8 cellular contexts compared by ENCODE assay signal in the genomic region with DNA sequence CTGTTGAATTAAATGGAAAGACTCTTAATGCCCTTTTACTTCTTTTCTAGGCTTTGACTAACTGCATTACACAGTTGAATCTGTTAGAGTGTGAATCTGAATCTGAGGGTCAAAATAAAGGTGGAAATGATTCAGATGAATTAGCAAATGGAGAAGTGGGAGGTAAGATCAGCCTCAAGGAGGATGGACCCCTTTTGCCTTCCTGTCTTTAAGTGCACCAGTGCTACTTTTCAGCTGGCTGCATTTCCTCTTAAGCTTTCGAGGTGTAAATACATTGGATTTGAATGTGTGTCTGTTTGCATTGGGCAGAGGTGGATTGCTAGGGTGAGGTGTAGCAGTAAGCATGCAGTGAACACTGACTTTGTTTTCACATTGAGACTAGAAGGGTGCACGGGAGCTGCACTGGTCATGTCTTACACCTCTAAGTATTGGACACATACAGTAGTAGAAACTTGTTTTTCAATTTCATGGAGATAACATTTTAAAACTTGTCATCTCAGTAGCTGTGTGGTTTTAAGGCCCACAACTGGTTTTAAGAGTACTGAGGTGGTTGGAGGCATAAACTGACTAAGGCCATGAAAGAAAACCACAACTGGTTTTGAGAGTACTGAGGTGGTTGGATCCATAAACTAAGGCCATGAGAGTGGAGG. TPM values are rescaled to one million over a fixed set of nuclear protein-coding genes. Genes with fewer than 3 reads are reported as not detected.
A peak's percentile ranks its signal among the peaks of the same experiment; 100 is the strongest.
DNase-seq lines count a peak whose midpoint lies in the region; ATAC-seq lines count a peak whose summit lies in the region.

No MANE protein-coding gene starts in this region.

- H3K36me3 Mint-ChIP-seq in activated CD8-positive, alpha-beta memory T cell treated with anti-CD3 and anti-CD28 coated beads, Interleukin-2, amount 10 ng/mL, durations not matched to agents 7 days and 5 days = peaks cover 81% of the 10 kb centered on the region
- H3K36me3 Mint-ChIP-seq in natural killer cell treated with Interleukin-12 subunit alpha and Interleukin-12 subunit beta and Interleukin-15 and Interleukin-18, amount 100 ng/mL, for 72 hours = peaks cover 56% of the 10 kb centered on the region

- H3K4me1 Mint-ChIP-seq in activated CD8-positive, alpha-beta memory T cell treated with anti-CD3 and anti-CD28 coated beads, Interleukin-2, amount 10 ng/mL, durations not matched to agents 7 days and 5 days = peaks cover 49% of the 10 kb centered on the region
- peaks cover 35 to 55% of the 10 kb centered on the region in 2 donors for H3K4me1 Mint-ChIP-seq in natural killer cell treated with Interleukin-12 subunit alpha and Interleukin-12 subunit beta and Interleukin-15 and Interleukin-18, amount 100 ng/mL, for 72 hours (ENCODE audit: low read depth in 2 of 2)

- CTCF ChIA-PET in activated CD8-positive, alpha-beta memory T cell treated with anti-CD3 and anti-CD28 coated beads, Interleukin-2, amount 10 ng/mL, durations not matched to agents 7 days and 5 days (lab: Charles Lee) = interaction anchor here (1.4 to 3.1 kb wide), 5 partner anchors 9 to 60 kb away, joined by 3 to 22 read pairs (median 5); partner anchors contain the start of genes AIDA and BROX

- peak; percentile 74 for ATAC-seq in activated CD8-positive, alpha-beta memory T cell treated with anti-CD3 and anti-CD28 coated beads, Interleukin-2, amount 10 ng/mL, durations not matched to agents 7 days and 5 days
- peak; percentile 60 for ATAC-seq in HG02623 (IDR thresholded peaks at IDR 0.05; ENCODE audit: unreplicated experiment)
- ATAC-seq in natural killer cell treated with Interleukin-12 subunit alpha and Interleukin-12 subunit beta and Interleukin-15 and Interleukin-18, amount 100 ng/mL, for 72 hours = peak; percentile 81 to 91

- peak; percentile 74 for DNase-seq in activated CD8-positive, alpha-beta memory T cell treated with anti-CD3 and anti-CD28 coated beads, Interleukin-2, amount 10 ng/mL, durations not matched to agents 7 days and 5 days
- no peak for DNase-seq in activated CD8-positive, alpha-beta memory T cell treated with anti-CD3 and anti-CD28 coated beads, Interleukin-2, amount 50 U/mL, for 4 hours
- DNase-seq in KBM-7 = peak; percentile 17
- no peak for DNase-seq in natural killer cell treated with Interleukin-12 subunit alpha and Interleukin-12 subunit beta and Interleukin-15 and Interleukin-18, amount 100 ng/mL, for 72 hours (ENCODE audit: low spot score)
- no peak for DNase-seq in cerebellar nuclear complex (lab: John Stamatoyannopoulos, UW)
- no peak for DNase-seq in NCI-H2196 treated with DMSO at 0.1 percent for 48 hours (lab: John Stamatoyannopoulos, UW; ENCODE audit: unreplicated experiment)
- no peak for DNase-seq in cerebellar cortex (ENCODE audit: low spot score)

- H3K9me3 Mint-ChIP-seq in activated CD8-positive, alpha-beta memory T cell treated with anti-CD3 and anti-CD28 coated beads, Interleukin-2, amount 10 ng/mL, durations not matched to agents 7 days and 5 days (ENCODE audit: low read depth) = no peaks in the 10 kb centered on the region
- no peaks in the 10 kb centered on the region for H3K9me3 Mint-ChIP-seq in natural killer cell treated with Interleukin-12 subunit alpha and Interleukin-12 subunit beta and Interleukin-15 and Interleukin-18, amount 100 ng/mL, for 72 hours

- H3K27me3 Mint-ChIP-seq in activated CD8-positive, alpha-beta memory T cell treated with anti-CD3 and anti-CD28 coated beads, Interleukin-2, amount 10 ng/mL, durations not matched to agents 7 days and 5 days = no peaks in the 10 kb centered on the region
- H3K27me3 Mint-ChIP-seq in natural killer cell treated with Interleukin-12 subunit alpha and Interleukin-12 subunit beta and Interleukin-15 and Interleukin-18, amount 100 ng/mL, for 72 hours = no peaks in the 10 kb centered on the region

- H3K27ac Mint-ChIP-seq in activated CD8-positive, alpha-beta memory T cell treated with anti-CD3 and anti-CD28 coated beads, Interleukin-2, amount 10 ng/mL, durations not matched to agents 7 days and 5 days = peak overlapping the region; percentile 87
- H3K27ac Mint-ChIP-seq in natural killer cell treated with Interleukin-12 subunit alpha and Interleukin-12 subunit beta and Interleukin-15 and Interleukin-18, amount 100 ng/mL, for 72 hours = peak overlapping the region; percentile 34 to 64

- H3K4me3 Mint-ChIP-seq in activated CD8-positive, alpha-beta memory T cell treated with anti-CD3 and anti-CD28 coated beads, Interleukin-2, amount 10 ng/mL, durations not matched to agents 7 days and 5 days = peak overlapping the region; percentile 16
- H3K4me3 Mint-ChIP-seq in natural killer cell treated with Interleukin-12 subunit alpha and Interleukin-12 subunit beta and Interleukin-15 and Interleukin-18, amount 100 ng/mL, for 72 hours = peak overlapping the region; percentile 64

- in situ Hi-C loops in KBM-7 (cut with MboI; ENCODE audit: low pct_unique_long_range_greater_than_20kb, low sequenced_read_pairs) = no loop called here

RNA-seq across cellular contexts. Expression of gene MIA3, which starts 35.4 kb away (rescaled TPM):
- 10 to 100 TPM; 50.0 to 51.8 TPM for total RNA-seq in activated CD8-positive, alpha-beta memory T cell treated with anti-CD3 and anti-CD28 coated beads, Interleukin-2, amount 10 ng/mL, durations not matched to agents 7 days and 5 days
- total RNA-seq in natural killer cell treated with Interleukin-12 subunit alpha and Interleukin-12 subunit beta and Interleukin-15 and Interleukin-18, amount 100 ng/mL, for 72 hours = 10 to 100 TPM; 41.0 to 43.6 TPM

RNA-seq across cellular contexts. Expression of gene AIDA, which starts 59.0 kb away (rescaled TPM):
- 10 to 100 TPM; 47.6 to 47.8 TPM for total RNA-seq in activated CD8-positive, alpha-beta memory T cell treated with anti-CD3 and anti-CD28 coated beads, Interleukin-2, amount 10 ng/mL, durations not matched to agents 7 days and 5 days
- 10 to 100 TPM; 30.5 to 42.5 TPM for total RNA-seq in natural killer cell treated with Interleukin-12 subunit alpha and Interleukin-12 subunit beta and Interleukin-15 and Interleukin-18, amount 100 ng/mL, for 72 hours

RNA-seq across cellular contexts. Expression of gene BROX, which starts 59.1 kb away (rescaled TPM):
- 10 to 100 TPM; 35.0 to 40.9 TPM for total RNA-seq in activated CD8-positive, alpha-beta memory T cell treated with anti-CD3 and anti-CD28 coated beads, Interleukin-2, amount 10 ng/mL, durations not matched to agents 7 days and 5 days
- total RNA-seq in natural killer cell treated with Interleukin-12 subunit alpha and Interleukin-12 subunit beta and Interleukin-15 and Interleukin-18, amount 100 ng/mL, for 72 hours = 10 to 100 TPM; 36.3 to 38.9 TPM

Comparison
In these comparisons a context has a peak if more than half of its experiments do, and no peak if none do; other contexts are left out.
1. DNase-seq: peak in activated CD8-positive, alpha-beta memory T cell treated with anti-CD3 and anti-CD28 coated beads, Interleukin-2, amount 10 ng/mL, durations not matched to agents 7 days and 5 days (single experiment) and KBM-7 (single experiment); none in activated CD8-positive, alpha-beta memory T cell treated with anti-CD3 and anti-CD28 coated beads, Interleukin-2, amount 50 U/mL, for 4 hours (single experiment), natural killer cell treated with Interleukin-12 subunit alpha and Interleukin-12 subunit beta and Interleukin-15 and Interleukin-18, amount 100 ng/mL, for 72 hours (single experiment), cerebellar nuclear complex (0 of 2), NCI-H2196 treated with DMSO at 0.1 percent for 48 hours (single experiment) and cerebellar cortex (single experiment).
2. Peak in every context shown above with its lines, with median percentiles within 50 percentile points of each other: ATAC-seq.